ENCODE assay signal across 17 cellular contexts in genomic region chr17:79186406-79186805, GRCh38.
DNase-seq lines count a peak whose midpoint lies in the region; ATAC-seq lines count a peak whose summit lies in the region.
"Had no signal": no experiment of that assay in that cellular context is flagged by ENCODE, and none has a peak within 500 bp of the region (broad histone marks: within the 10 kb centered on the region; RNA-seq: fewer than 3 reads in every experiment).

No MANE protein-coding gene starts in this region.

- no peak overlapping the region for H2AFZ ChIP-seq in neuronal stem cell (ENCODE audit: low read length)

- no peaks in the 10 kb centered on the region for H3K79me1 ChIP-seq in neuronal stem cell (ENCODE audit: low read depth, low read length)

- H3K9me3 ChIP-seq in neuronal stem cell (replicated peaks in 1 of 2; ENCODE audit: control insufficient read depth in 2 of 2, insufficient read depth in 1 of 2, low read depth in 1 of 2, low read length in 2 of 2): peaks cover 0 to 2% of the 10 kb centered on the region in 2 donors
- H3K9me3 ChIP-seq: A549; BLaER1 treated with 17β-estradiol and CSF1 and Interleukin-3, amounts not matched to agents 10 nM and 100 nM; Caco-2 had no signal

- H3K4me2 ChIP-seq in neuronal stem cell (ENCODE audit: insufficient read depth, low read length, poor library complexity, severe bottlenecking): no peak overlapping the region
- H3K4me2 ChIP-seq: A549; BLaER1 treated with 17β-estradiol and CSF1 and Interleukin-3, amounts not matched to agents 10 nM and 100 nM had no signal

- H3K36me3 ChIP-seq in neuronal stem cell (replicated peaks in 1 of 2; ENCODE audit: control insufficient read depth in 2 of 2, insufficient read depth in 2 of 2, low read length in 2 of 2): no peaks in the 10 kb centered on the region
- H3K36me3 ChIP-seq: BLaER1 treated with 17β-estradiol and CSF1 and Interleukin-3, amounts not matched to agents 10 nM and 100 nM had no signal

- DNase-seq in Right ventricle myocardium inferior (ENCODE audit: missing footprints): peak; percentile 11
- DNase-seq in left cardiac atrium: no peak
- no peak for DNase-seq in neuronal stem cell (ENCODE audit: low spot score)
- peak; percentile 63 for DNase-seq in putamen (ENCODE audit: low spot score)
- DNase-seq in middle frontal gyrus (ENCODE audit: extremely low spot score, low spot score): no peak
- DNase-seq: AML-193; Caco-2; Calu3; CD4-positive, alpha-beta T cell; CD8-positive, alpha-beta T cell; DMS79 treated with DMSO at 0.1 percent for 48 hours; GF-D8 had no signal

- no peak overlapping the region for H2BK12ac ChIP-seq in neuronal stem cell (ENCODE audit: low read length)

- H3K14ac ChIP-seq in neuronal stem cell (ENCODE audit: low read length): peak overlapping the region; percentile 82

- H2BK15ac ChIP-seq in neuronal stem cell (ENCODE audit: low read length): peak overlapping the region; percentile 37

- no peak overlapping the region for H2BK120ac ChIP-seq in neuronal stem cell (ENCODE audit: low read depth, low read length)

- H3K18ac ChIP-seq in neuronal stem cell (ENCODE audit: low read length): peak overlapping the region; percentile 71

- H4K91ac ChIP-seq in neuronal stem cell (ENCODE audit: low read depth, low read length, poor library complexity): no peak overlapping the region

- H2AK5ac ChIP-seq in neuronal stem cell (ENCODE audit: low read depth, low read length): peak overlapping the region; percentile 46

- intact Hi-C loops in Right ventricle myocardium inferior (cut with DNase I): no loop called here
- intact Hi-C loops in left cardiac atrium (cut with DNase I): loop anchor here in 1 of 2 donors (10.0 kb wide), 1 partner anchor 208 kb away; no protein-coding TSS in a partner anchor

- no peak overlapping the region for H4K8ac ChIP-seq in neuronal stem cell (ENCODE audit: low read depth, low read length)

- WGBS in neuronal stem cell (ENCODE audit: extremely low coverage in 2 of 2, insufficient read length in 2 of 2, insufficient replicate concordance in 1 of 2), 2 donors: no CpG with 5 or more reads among the region's 10 CpGs

- H2BK5ac ChIP-seq in neuronal stem cell (ENCODE audit: low read length): peak overlapping the region; percentile 87

- no peak overlapping the region for H3K4me3 ChIP-seq in neuronal stem cell (ENCODE audit: low read length in 2 of 2)
- H3K4me3 ChIP-seq: A549; BLaER1 treated with 17β-estradiol and CSF1 and Interleukin-3, amounts not matched to agents 10 nM and 100 nM had no signal

- H3K27ac ChIP-seq in neuronal stem cell (replicated peaks; ENCODE audit: low read length): no peak overlapping the region
- H3K27ac ChIP-seq: 22Rv1; A549; BLaER1 treated with 17β-estradiol and CSF1 and Interleukin-3, amounts not matched to agents 10 nM and 100 nM; C4-2B had no signal

- no peak overlapping the region for H3K4ac ChIP-seq in neuronal stem cell (ENCODE audit: low read length)

- no peak for ATAC-seq in Right ventricle myocardium inferior
- no peak for ATAC-seq in left cardiac atrium
- no peak for ATAC-seq in GM18867 (IDR thresholded peaks at IDR 0.05; ENCODE audit: unreplicated experiment)
- ATAC-seq: A549; CD8-positive, alpha-beta T cell had no signal

- H3K9ac ChIP-seq in neuronal stem cell (ENCODE audit: low read depth, low read length, poor library complexity): no peak overlapping the region
- H3K9ac ChIP-seq: BLaER1 treated with 17β-estradiol and CSF1 and Interleukin-3, amounts not matched to agents 10 nM and 100 nM had no signal

- peaks cover 0 to 88% (median 16%) of the 10 kb centered on the region in 3 experiments for H3K27me3 ChIP-seq in neuronal stem cell (ENCODE audit: control insufficient read depth in 3 of 3, insufficient read depth in 3 of 3, low read depth in 1 of 3, low read length in 3 of 3)

- H3K4me1 ChIP-seq in neuronal stem cell (ENCODE audit: control insufficient read depth in 2 of 2, insufficient read depth in 1 of 2, low read depth in 1 of 2, low read length in 2 of 2): peaks cover 0 to 13% of the 10 kb centered on the region in 2 donors
- H3K4me1 ChIP-seq: Caco-2 had no signal

- H3K23ac ChIP-seq in neuronal stem cell (ENCODE audit: low read depth, low read length, poor library complexity): peak overlapping the region; percentile 73

Comparison
In these comparisons a context has a peak if more than half of its experiments do, and no peak if none do; other contexts are left out.
1. DNase-seq: peak in Right ventricle myocardium inferior (single experiment) and putamen (single experiment); none in left cardiac atrium (single experiment), neuronal stem cell (single experiment) and middle frontal gyrus (single experiment).